ENCODE assay signal across 25 cellular contexts in genomic region chr11:34514050-34514449, GRCh38. TPM values are rescaled to one million over a fixed set of nuclear protein-coding genes. Genes with fewer than 3 reads are reported as not detected.
"Had no signal": no experiment of that assay in that cellular context is flagged by ENCODE, and none has a peak within 500 bp of the region (broad histone marks: within the 10 kb centered on the region; RNA-seq: fewer than 3 reads in every experiment).

No MANE protein-coding gene starts in this region.

- ATAC-seq: activated T-cell treated with anti-CD3 and anti-CD28 coated beads, Interleukin-2, amount 50 U/mL, for 4 hours; effector memory CD8-positive, alpha-beta T cell; gastrocnemius medialis; heart left ventricle; natural killer cell treated with Interleukin-12 subunit alpha and Interleukin-12 subunit beta and Interleukin-15 and Interleukin-18, amount 100 ng/mL, for 72 hours; sciatic nerve; stimulated activated memory B cell treated with anti-CD40 and anti-IgM and Interleukin-4, amounts not matched to agents 10 μg/mL and 1 μg/mL and 100 μg/mL, for 72 hours had no signal

- H3K27ac ChIP-seq: esophagus muscularis mucosa, gastrocnemius medialis, heart left ventricle, left ventricle myocardium inferior, stomach, transverse colon had no signal

- H3K36me3 ChIP-seq: esophagus muscularis mucosa, gastrocnemius medialis, heart left ventricle, left ventricle myocardium inferior, stomach, transverse colon had no signal

- DNase-seq: activated CD4-positive, alpha-beta T cell treated with anti-CD3 and anti-CD28 coated beads, Interleukin-2, amount 50 U/mL, for 48 hours; activated CD8-positive, alpha-beta memory T cell treated with anti-CD3 and anti-CD28 coated beads, Interleukin-2, amount 50 U/mL, for 48 hours; activated naive CD4-positive, alpha-beta T cell; activated T-cell treated with anti-CD3 and anti-CD28 coated beads, Interleukin-2, amount 50 U/mL, for 4 hours; dorsolateral prefrontal cortex; effector memory CD8-positive, alpha-beta T cell; gastrocnemius medialis; heart left ventricle; kidney; left ventricle myocardium inferior; mammary epithelial cell; midbrain; small intestine; stimulated activated CD4-positive, alpha-beta T cell treated with anti-CD3 and anti-CD28 coated beads, Interleukin-2, amount 100 ng/mL, for 24 hours; stomach; T-helper 1 cell; transverse colon had no signal

- H3K27me3 ChIP-seq: dorsolateral prefrontal cortex, esophagus muscularis mucosa, gastrocnemius medialis, heart left ventricle, stomach, transverse colon had no signal

- H3K4me3 ChIP-seq: esophagus muscularis mucosa, gastrocnemius medialis, heart left ventricle, left ventricle myocardium inferior, stomach, transverse colon had no signal

- H3K9me3 ChIP-seq: esophagus muscularis mucosa, gastrocnemius medialis, heart left ventricle, left ventricle myocardium inferior, stomach, transverse colon had no signal

- H3K4me1 ChIP-seq: esophagus muscularis mucosa, gastrocnemius medialis, left ventricle myocardium inferior, transverse colon had no signal

RNA-seq across cellular contexts. Expression of gene ELF5, which starts 0.5 kb away (rescaled TPM):
- total RNA-seq: activated CD8-positive, alpha-beta memory T cell treated with anti-CD3 and anti-CD28 coated beads for 36 hours; activated T-cell treated with anti-CD3 and anti-CD28 coated beads, Interleukin-2, amount 50 U/mL, for 4 hours; activated T-helper 2 cell treated with anti-CD3 and anti-CD28 coated beads, Interferon-gamma antibody, Interleukin-2, Interleukin-4, amounts not matched to agents 10 μg/mL and 5 μg/mL and 100 μg/mL, durations not matched to agents 14 hours and 24 hours and 36 hours; astrocyte; esophagus muscularis mucosa; gastrocnemius medialis; heart left ventricle; left ventricle myocardium inferior; natural killer cell treated with Interleukin-12 subunit alpha and Interleukin-12 subunit beta and Interleukin-15 and Interleukin-18, amount 100 ng/mL, for 72 hours; sciatic nerve; transverse colon; WTC11 had no signal
